Comparison of ENCODE assay signal across 30 cellular contexts in genomic region chr6:107374264-107374663, GRCh38.
A peak's percentile ranks its signal among the peaks of the same experiment; 100 is the strongest.
DNase-seq lines count a peak whose midpoint lies in the region; ATAC-seq, FAIRE-seq and TF ChIP-seq lines count a peak whose summit lies in the region.
"Had no signal": no experiment of that assay in that cellular context is flagged by ENCODE, and none has a peak within 500 bp of the region (broad histone marks: within the 10 kb centered on the region; RNA-seq: fewer than 3 reads in every experiment).

No MANE protein-coding gene starts in this region.

- H2AFZ ChIP-seq in HepG2 (ENCODE audit: low read length) (no peak overlapping the region), K562 (ENCODE audit: low read depth, low read length) (no peak overlapping the region)

- H3K4me3 ChIP-seq in HepG2 (replicated peaks in 1 of 3; ENCODE audit: insufficient read depth in 1 of 3, low read depth in 2 of 3, low read length in 3 of 3) (no peak overlapping the region), right lobe of liver (no peak overlapping the region), K562 (no peak overlapping the region)
- H3K4me3 ChIP-seq: A549; BLaER1; BLaER1 treated with 17β-estradiol and CSF1 and Interleukin-3, amounts not matched to agents 10 nM and 100 nM had no signal

- TF ChIP-seq CTCF in HepG2 (CRISPR knock-in tag; IDR thresholded peaks at IDR 0.05) (no peak), right lobe of liver (IDR thresholded peaks at IDR 0.05) (no peak), K562 (IDR thresholded peaks at IDR 0.05 in 2 of 3, conservative IDR thresholded peaks at IDR 0.05 in 1 of 3; ENCODE audit: insufficient read depth in 2 of 3, low read depth in 1 of 3, low read length in 3 of 3) (no peak)

- TF ChIP-seq POLR2A in HepG2 (IDR thresholded peaks at IDR 0.05; ENCODE audit: insufficient read depth in 1 of 2, low read depth in 2 of 2, low read length in 2 of 2): no peak
- TF ChIP-seq POLR2A in right lobe of liver (IDR thresholded peaks at IDR 0.05): no peak
- no peak for TF ChIP-seq POLR2A in K562 (conservative IDR thresholded peaks at IDR 0.05)

- H3K4me2 ChIP-seq in HepG2 (ENCODE audit: low read depth, low read length) (no peak overlapping the region), K562 (ENCODE audit: insufficient read depth, low read length) (no peak overlapping the region)
- H3K4me2 ChIP-seq: A549; BLaER1; BLaER1 treated with 17β-estradiol and CSF1 and Interleukin-3, amounts not matched to agents 10 nM and 100 nM had no signal

- H3K9me1 ChIP-seq in K562 (ENCODE audit: control insufficient read depth, insufficient read depth, low read length): no peaks in the 10 kb centered on the region

- 94% methylated on average over 1 of the region's 1 CpG for WGBS in HepG2 (ENCODE audit: low lambda C conversion rate)
- WGBS in right lobe of liver (ENCODE audit: insufficient coverage, low coverage, low lambda C conversion rate, missing lambda C conversion rate): 100% methylated on average over 1 of the region's 1 CpG
- WGBS in K562 (ENCODE audit: insufficient coverage, low coverage, missing lambda C conversion rate): 79% methylated on average over 1 of the region's 1 CpG

- H3K9ac ChIP-seq in HepG2 (ENCODE audit: insufficient read depth, low read depth, low read length) (no peak overlapping the region), K562 (ENCODE audit: insufficient read depth in 1 of 2, low read depth in 2 of 2, low read length in 2 of 2) (no peak overlapping the region)
- H3K9ac ChIP-seq: BLaER1; BLaER1 treated with 17β-estradiol and CSF1 and Interleukin-3, amounts not matched to agents 10 nM and 100 nM had no signal

- FAIRE-seq in HepG2 (lab: Jason Lieb, UNC) (no peak), K562 (lab: Jason Lieb, UNC) (no peak)
- FAIRE-seq: A549, D721Med had no signal

- in situ Hi-C loops in HepG2 (cut with HindIII; ENCODE audit: extremely low pct_ligation_motif_present, low pct_unique_long_range_greater_than_20kb): no loop called here
- in situ Hi-C loops in K562 (cut with MboI): no loop called here

- H3K36me3 ChIP-seq in HepG2 (replicated peaks in 1 of 2; ENCODE audit: control insufficient read depth in 1 of 2, insufficient read depth in 2 of 2, low read length in 2 of 2) (no peaks in the 10 kb centered on the region), right lobe of liver (no peaks in the 10 kb centered on the region), K562 (ENCODE audit: control insufficient read depth, insufficient read depth, low read length) (no peaks in the 10 kb centered on the region)
- H3K36me3 ChIP-seq: BE2C had no signal

- H3K27me3 ChIP-seq in HepG2 (ENCODE audit: control insufficient read depth in 1 of 2, insufficient read depth in 2 of 2, low read length in 2 of 2) (no peaks in the 10 kb centered on the region), right lobe of liver (no peaks in the 10 kb centered on the region), K562 (ENCODE audit: control insufficient read depth in 2 of 2, insufficient read depth in 2 of 2, low read length in 2 of 2) (no peaks in the 10 kb centered on the region)
- H3K27me3 ChIP-seq: BE2C; BLaER1; BLaER1 treated with 17β-estradiol and CSF1 and Interleukin-3, amounts not matched to agents 10 nM and 100 nM had no signal

- TF ChIP-seq EP300 in HepG2 (IDR thresholded peaks at IDR 0.05; ENCODE audit: low read depth in 2 of 2, low read length in 2 of 2) (no peak), HepG2 (CRISPR knock-in tag; IDR thresholded peaks at IDR 0.05; ENCODE audit: borderline replicate concordance) (no peak), K562 (IDR thresholded peaks at IDR 0.05; ENCODE audit: low read length) (no peak)

- CTCF ChIA-PET in HepG2 (lab: Yijun Ruan, JAX; ENCODE audit: low intra/inter-chr PET ratio, low total read pairs) (no interaction called here), K562 (lab: Yijun Ruan, JAX; ENCODE audit: low intra/inter-chr PET ratio) (no interaction called here)

- no peak for DNase-seq in HepG2 (ENCODE audit: low spot score)
- no peak for DNase-seq in right lobe of liver
- DNase-seq in K562 (ENCODE audit: extremely low read depth in 1 of 4, low spot score in 3 of 4): no peak
- DNase-seq: 8988T; ACHN; AML-193; BE2C; C1 segment of cervical spinal cord; Caco-2; Calu3; CD4-positive, alpha-beta memory T cell; CD4-positive, alpha-beta T cell; CD4-positive, CD25-positive, alpha-beta regulatory T cell; CD8-positive, alpha-beta memory T cell; CD8-positive, alpha-beta T cell; COR-L47; DMS 273 treated with DMSO at 0.1 percent for 48 hours; DMS153; DMS53; DMS79; DMS79 treated with DMSO at 0.1 percent for 48 hours; DND-41; EL had no signal

- no peaks in the 10 kb centered on the region for H3K79me2 ChIP-seq in HepG2 (ENCODE audit: insufficient read depth, low read length)
- 0 out of 3 replicates have a peak, but pooled peaks cover 3% of the 10 kb centered on the region for H3K79me2 ChIP-seq in K562 (ENCODE audit: control insufficient read depth, insufficient read depth, low read length)

- H3K4me1 ChIP-seq in HepG2 (ENCODE audit: insufficient read depth, low read length): 0 out of 2 replicates have a peak, but pooled peaks cover 5% of the 10 kb centered on the region
- no peaks in the 10 kb centered on the region for H3K4me1 ChIP-seq in right lobe of liver
- H3K4me1 ChIP-seq in K562 (replicated peaks in 1 of 2; ENCODE audit: control insufficient read depth in 2 of 2, insufficient read depth in 2 of 2, low read length in 2 of 2): no peaks in the 10 kb centered on the region
- H3K4me1 ChIP-seq: A549; BE2C; BLaER1; BLaER1 treated with 17β-estradiol and CSF1 and Interleukin-3, amounts not matched to agents 10 nM and 100 nM; Caco-2 had no signal

- no TSS peak for BruUV-seq in HepG2 (replicated peaks; lab: Mats Ljungman, UMichigan)
- BruUV-seq in K562 (replicated peaks; lab: Mats Ljungman, UMichigan): no TSS peak

- POLR2A ChIA-PET in HepG2 (lab: Yijun Ruan, JAX) (no interaction called here), K562 (lab: Yijun Ruan, JAX) (no interaction called here)

- intact Hi-C loops in HepG2 (cut with micrococcal nuclease; ENCODE audit: unreplicated experiment): no loop called here
- intact Hi-C loops in right lobe of liver (cut with DNase I): no loop called here
- intact Hi-C loops in K562 (cut with micrococcal nuclease): no loop called here

- TF ChIP-seq RAD21 in HepG2 (CRISPR knock-in tag; IDR thresholded peaks at IDR 0.05) (no peak), K562 (CRISPR knock-in tag; conservative IDR thresholded peaks at IDR 0.05 in 1 of 2, IDR thresholded peaks at IDR 0.05 in 1 of 2) (no peak)

- no peak for ATAC-seq in HepG2
- ATAC-seq in right lobe of liver: no peak
- ATAC-seq in K562: no peak
- no peak for ATAC-seq in GM21390 (IDR thresholded peaks at IDR 0.05; ENCODE audit: unreplicated experiment)
- ATAC-seq: A549; CD8-positive, alpha-beta T cell had no signal

- H4K20me1 ChIP-seq in HepG2 (ENCODE audit: insufficient read depth, low read length) (no peaks in the 10 kb centered on the region), K562 (replicated peaks; ENCODE audit: control insufficient read depth, insufficient read depth, low read length) (no peaks in the 10 kb centered on the region)
- H4K20me1 ChIP-seq: BLaER1; BLaER1 treated with 17β-estradiol and CSF1 and Interleukin-3, amounts not matched to agents 10 nM and 100 nM had no signal

- no peaks in the 10 kb centered on the region for H3K9me3 ChIP-seq in HepG2 (ENCODE audit: low read length)
- no peaks in the 10 kb centered on the region for H3K9me3 ChIP-seq in right lobe of liver
- 0 out of 2 replicates have a peak, but pooled peaks cover 3% of the 10 kb centered on the region for H3K9me3 ChIP-seq in K562 (replicated peaks; ENCODE audit: control insufficient read depth, insufficient read depth, low read depth, low read length)
- H3K9me3 ChIP-seq: A549, BE2C, Caco-2 had no signal

- H3K27ac ChIP-seq in HepG2 (ENCODE audit: extremely low read length, insufficient read depth, low read length) (no peak overlapping the region), right lobe of liver (no peak overlapping the region), K562 (ENCODE audit: extremely low read depth, low read depth, low read length) (no peak overlapping the region)
- H3K27ac ChIP-seq: 22Rv1; A549; BLaER1; BLaER1 treated with 17β-estradiol and CSF1 and Interleukin-3, amounts not matched to agents 10 nM and 100 nM; C4-2B had no signal

TF ChIP-seq in HepG2, 621 proteins besides CTCF, POLR2A, EP300 and RAD21:
- TF ChIP-seq REPIN1 (CRISPR knock-in tag; IDR thresholded peaks at IDR 0.05; ENCODE audit: borderline replicate concordance, low read depth): no peak
- TF ChIP-seq ZKSCAN1 (IDR thresholded peaks at IDR 0.05; ENCODE audit: low read length): 0 out of 2 replicates have a peak, but pooled peaks have one; percentile 63

TF ChIP-seq in K562, 482 proteins besides CTCF, POLR2A, EP300 and RAD21:
- TF ChIP-seq ZKSCAN1 (IDR thresholded peaks at IDR 0.05; ENCODE audit: low read depth, low read length) (peak; percentile 70), PCBP1 (IDR thresholded peaks at IDR 0.05; ENCODE audit: low read depth, low read length, poor library complexity, severe bottlenecking) (no peak)

Comparison
In these comparisons a context has a peak if more than half of its experiments do, and no peak if none do; other contexts are left out.
1. Of the 241 proteins assayed by ChIP-seq in both HepG2 and K562: peak only in HepG2: none; only in K562: none; in both: ZKSCAN1; in neither: 240.